ENCODE assay signal across 22 cellular contexts in the genomic region with DNA sequence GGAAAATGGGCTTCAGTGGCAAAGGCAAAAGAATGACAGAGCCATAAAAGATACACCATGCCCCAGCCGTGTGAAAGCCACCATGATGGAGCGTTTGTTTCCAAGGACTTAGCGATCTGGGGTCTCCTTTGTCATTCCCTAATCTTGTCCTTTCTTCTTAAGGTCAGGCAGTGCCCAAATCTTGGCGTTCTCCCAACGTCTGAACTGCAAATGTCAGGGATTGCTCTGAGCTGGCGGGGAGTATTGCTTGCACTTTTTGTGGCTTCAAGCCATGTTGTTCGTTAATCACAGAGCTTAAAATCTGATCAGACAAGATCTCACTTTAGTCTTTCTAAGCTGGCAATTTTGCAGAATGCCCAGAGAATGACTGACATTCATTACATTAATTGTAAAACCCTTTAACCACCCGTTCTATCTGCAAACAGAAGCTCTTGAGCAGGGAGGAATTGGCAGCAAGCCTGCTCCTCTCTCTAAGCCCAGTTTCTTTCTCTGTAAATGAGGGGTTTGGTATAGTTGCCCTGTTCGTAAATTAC.
A peak's percentile ranks its signal among the peaks of the same experiment; 100 is the strongest.
DNase-seq lines count a peak whose midpoint lies in the region; ATAC-seq lines count a peak whose summit lies in the region.
"Had no signal": no experiment of that assay in that cellular context is flagged by ENCODE, and none has a peak within 500 bp of the region (broad histone marks: within the 10 kb centered on the region; RNA-seq: fewer than 3 reads in every experiment).

No MANE protein-coding gene starts in this region.

- H3K14ac ChIP-seq in mesenchymal stem cell (ENCODE audit: low read length in 2 of 2), result no peak overlapping the region

- peaks cover 12% of the 10 kb centered on the region for H3K9me3 ChIP-seq in mesenchymal stem cell (ENCODE audit: control insufficient read depth, low read length)
- H3K9me3 ChIP-seq: gastrocnemius medialis, neutrophil had no signal

- no peak overlapping the region for H3K18ac ChIP-seq in mesenchymal stem cell (ENCODE audit: low read depth in 1 of 2, low read length in 2 of 2)

- WGBS in mesenchymal stem cell, result 80% methylated on average over 8 of the region's 9 CpGs

- no peaks in the 10 kb centered on the region for H3K36me3 ChIP-seq in mesenchymal stem cell (ENCODE audit: control insufficient read depth in 1 of 2, insufficient read depth in 2 of 2, low read depth in 1 of 2, low read length in 2 of 2)
- H3K36me3 ChIP-seq: brain microvascular endothelial cell, gastrocnemius medialis, lower lobe of right lung, neutrophil, upper lobe of left lung had no signal

- H2BK120ac ChIP-seq in mesenchymal stem cell (ENCODE audit: low read depth, low read length), result no peak overlapping the region

- H2AK5ac ChIP-seq in mesenchymal stem cell (ENCODE audit: low read length, severe bottlenecking), result no peak overlapping the region

- H3K79me1 ChIP-seq in mesenchymal stem cell (replicated peaks; ENCODE audit: low read length, poor library complexity, severe bottlenecking), result no peaks in the 10 kb centered on the region

- DNase-seq in NCI-H1694 treated with DMSO at 0.1 percent for 48 hours (lab: John Stamatoyannopoulos, UW), result peak; percentile 15
- no peak for DNase-seq in NCI-H1694 (lab: John Stamatoyannopoulos, UW)
- peak; percentile 9 for DNase-seq in M059J (ENCODE audit: low read depth)
- DNase-seq in NCI-H82 (lab: John Stamatoyannopoulos, UW), result peak; percentile 75
- peak; percentile 9 for DNase-seq in putamen (ENCODE audit: low spot score)
- DNase-seq in mesenchymal stem cell, result no peak
- no peak for DNase-seq in activated gamma-delta T cell (lab: John Stamatoyannopoulos, UW)
- DNase-seq: 8988T; activated CD4-positive, alpha-beta memory T cell treated with anti-CD3 and anti-CD28 coated beads, Interleukin-2, amount 10 ng/mL, durations not matched to agents 7 days and 5 days; activated effector memory CD4-positive, alpha-beta T cell treated with Interleukin-2 at 50 U/mL for 16 hours; brain microvascular endothelial cell; effector memory CD4-positive, alpha-beta T cell; gastrocnemius medialis; Kasumi-1; lower lobe of right lung; NCI-H1436 treated with DMSO at 0.1 percent for 48 hours; NCI-H510A treated with DMSO at 0.1 percent for 48 hours; stimulated activated naive CD8-positive, alpha-beta T cell treated with anti-CD3 and anti-CD28 coated beads, Interleukin-15, amount 100 ng/mL, for 72 hours; upper lobe of left lung had no signal

- no peak overlapping the region for H2BK12ac ChIP-seq in mesenchymal stem cell (ENCODE audit: low read length in 2 of 2)

- no peak overlapping the region for H2AFZ ChIP-seq in mesenchymal stem cell (ENCODE audit: low read depth, low read length)

- no peak overlapping the region for H3K4me2 ChIP-seq in mesenchymal stem cell (ENCODE audit: low read length, poor library complexity, severe bottlenecking)

- ATAC-seq in GM21390 (IDR thresholded peaks at IDR 0.05; ENCODE audit: unreplicated experiment), result no peak
- ATAC-seq: esophagus mucosa; gastrocnemius medialis; lower lobe of right lung; stimulated activated naive CD8-positive, alpha-beta T cell treated with anti-CD3 and anti-CD28 coated beads, Interleukin-15, amount 100 ng/mL, for 72 hours had no signal

- no peak overlapping the region for H2BK5ac ChIP-seq in mesenchymal stem cell (ENCODE audit: low read depth, low read length, poor library complexity, severe bottlenecking)

- H3K9ac ChIP-seq in mesenchymal stem cell (ENCODE audit: low read length), result no peak overlapping the region

- H2BK15ac ChIP-seq in mesenchymal stem cell (ENCODE audit: low read depth, poor library complexity, severe bottlenecking), result no peak overlapping the region

- no peak overlapping the region for H4K8ac ChIP-seq in mesenchymal stem cell (ENCODE audit: low read length)

- no peaks in the 10 kb centered on the region for H3K4me1 ChIP-seq in mesenchymal stem cell (ENCODE audit: control insufficient read depth, insufficient read depth, low read depth, low read length)
- H3K4me1 ChIP-seq: gastrocnemius medialis, lower lobe of right lung, upper lobe of left lung had no signal

- no peak overlapping the region for H3K4me3 ChIP-seq in mesenchymal stem cell (ENCODE audit: insufficient read depth in 1 of 2, low read depth in 1 of 2, low read length in 2 of 2)
- H3K4me3 ChIP-seq: gastrocnemius medialis, lower lobe of right lung, upper lobe of left lung had no signal

- no peak overlapping the region for H4K91ac ChIP-seq in mesenchymal stem cell (ENCODE audit: low read length)

- H3K27ac ChIP-seq in mesenchymal stem cell (ENCODE audit: low read length, poor library complexity, severe bottlenecking), result no peak overlapping the region
- H3K27ac ChIP-seq: brain microvascular endothelial cell, gastrocnemius medialis, lower lobe of right lung, neutrophil, upper lobe of left lung had no signal

- H3K27me3 ChIP-seq in mesenchymal stem cell (ENCODE audit: control insufficient read depth in 1 of 2, insufficient read depth in 1 of 2, low read length in 2 of 2), result no peaks in the 10 kb centered on the region
- H3K27me3 ChIP-seq: brain microvascular endothelial cell, gastrocnemius medialis, upper lobe of left lung had no signal

- no peak overlapping the region for H3K4ac ChIP-seq in mesenchymal stem cell (ENCODE audit: low read depth in 1 of 2, low read length in 2 of 2)

- no peak overlapping the region for H3K23ac ChIP-seq in mesenchymal stem cell (ENCODE audit: low read length in 2 of 2)

Comparison
In these comparisons a context has a peak if more than half of its experiments do, and no peak if none do; other contexts are left out.
1. DNase-seq: peak in NCI-H1694 treated with DMSO at 0.1 percent for 48 hours (single experiment), M059J (single experiment), NCI-H82 (single experiment) and putamen (single experiment); none in NCI-H1694 (single experiment), mesenchymal stem cell (single experiment) and activated gamma-delta T cell (single experiment).